In the genomic region with DNA sequence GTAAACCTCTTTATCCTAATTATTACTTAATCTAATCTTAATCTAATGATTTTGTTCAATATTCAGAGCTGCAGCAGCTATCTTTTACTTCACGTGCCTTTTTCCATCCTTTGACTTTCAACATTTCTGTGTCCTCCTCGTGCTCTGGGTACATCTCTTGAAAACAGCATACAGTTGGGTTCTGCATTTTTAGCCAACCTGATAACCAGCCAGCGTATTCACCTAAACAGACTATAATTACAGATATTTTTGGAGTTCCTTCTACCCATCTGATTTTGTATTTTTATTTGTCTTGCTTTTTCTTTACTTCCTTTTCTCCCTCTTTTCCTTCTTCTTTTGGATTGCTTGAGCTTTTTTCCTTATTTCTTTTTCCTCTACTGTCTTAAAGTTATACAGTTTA, we compare ENCODE assay signal across 39 cellular contexts. TPM values are rescaled to one million over a fixed set of nuclear protein-coding genes. Genes with fewer than 3 reads are reported as not detected.
"Had no signal": no experiment of that assay in that cellular context is flagged by ENCODE, and none has a peak within 500 bp of the region (broad histone marks: within the 10 kb centered on the region; RNA-seq: fewer than 3 reads in every experiment).

No MANE protein-coding gene starts in this region.

- ATAC-seq: activated naive CD4-positive, alpha-beta T cell treated with anti-CD3 and anti-CD28 coated beads, Interleukin-2, amount 50 U/mL, for 72 hours; activated naive CD8-positive, alpha-beta T cell treated with anti-CD3 and anti-CD28 coated beads, Interleukin-2, amount 50 U/mL, for 24 hours; activated T-cell treated with anti-CD3 and anti-CD28 coated beads, Interleukin-2, amount 50 U/mL, for 4 hours; activated T-helper 17 cell treated with anti-CD3 and anti-CD28 coated beads, Interleukin-2, amount 50 U/mL, for 72 hours; body of pancreas had no signal

- H3K27ac ChIP-seq: adrenal gland, ascending aorta, body of pancreas, brain microvascular endothelial cell, breast epithelium, cardiac muscle cell had no signal

- H3K36me3 ChIP-seq: adrenal gland, ascending aorta, brain microvascular endothelial cell, breast epithelium, cardiac muscle cell had no signal

- H3K4me1 Mint-ChIP-seq: activated naive CD4-positive, alpha-beta T cell treated with anti-CD3 and anti-CD28 coated beads, Interleukin-2, amount 10 ng/mL, durations not matched to agents 7 days and 5 days; activated naive CD4-positive, alpha-beta T cell treated with anti-CD3 and anti-CD28 coated beads, Interleukin-2, amount 50 U/mL, for 24 hours; activated naive CD8-positive, alpha-beta T cell treated with anti-CD3 and anti-CD28 coated beads for 36 hours; activated naive CD8-positive, alpha-beta T cell treated with anti-CD3 and anti-CD28 coated beads, Interleukin-2, amount 10 ng/mL, durations not matched to agents 7 days and 5 days; activated naive CD8-positive, alpha-beta T cell treated with anti-CD3 and anti-CD28 coated beads, Interleukin-2, amount 50 U/mL, for 24 hours; activated T-helper 17 cell treated with anti-CD3 and anti-CD28 coated beads, Interleukin-2, amount 50 U/mL, for 72 hours; central memory CD8-positive, alpha-beta T cell had no signal

- H3K4me1 ChIP-seq: ascending aorta, body of pancreas, breast epithelium had no signal

- H3K4me3 ChIP-seq: adrenal gland, ascending aorta, body of pancreas, breast epithelium, cardiac muscle cell had no signal

- DNase-seq: activated effector memory CD4-positive, alpha-beta T cell treated with anti-CD3 and anti-CD28 coated beads, Interleukin-2, amount 50 U/mL, for 16 hours; activated effector memory CD4-positive, alpha-beta T cell treated with Interleukin-2 at 50 U/mL for 16 hours; activated gamma-delta T cell; activated gamma-delta T cell treated with Interleukin-2 at 50 U/mL for 16 hours; activated naive CD4-positive, alpha-beta T cell; activated naive CD4-positive, alpha-beta T cell treated with anti-CD3 and anti-CD28 coated beads for 36 hours; activated naive CD4-positive, alpha-beta T cell treated with anti-CD3 and anti-CD28 coated beads, Interleukin-2, amount 10 ng/mL, durations not matched to agents 7 days and 5 days; activated naive CD4-positive, alpha-beta T cell treated with anti-CD3 and anti-CD28 coated beads, Interleukin-2, amount 50 U/mL, for 16 hours; activated naive CD4-positive, alpha-beta T cell treated with Interleukin-2 at 50 U/mL for 16 hours; activated naive CD8-positive, alpha-beta T cell treated with anti-CD3 and anti-CD28 coated beads for 36 hours; activated naive CD8-positive, alpha-beta T cell treated with anti-CD3 and anti-CD28 coated beads, Interleukin-2, amount 10 ng/mL, durations not matched to agents 7 days and 5 days; activated naive CD8-positive, alpha-beta T cell treated with anti-CD3 and anti-CD28 coated beads, Interleukin-2, amount 50 U/mL, for 24 hours; activated T-cell treated with anti-CD3 and anti-CD28 coated beads, Interleukin-2, amount 50 U/mL, for 1 hour; activated T-cell treated with anti-CD3 and anti-CD28 coated beads, Interleukin-2, amount 50 U/mL, for 24 hours; activated T-cell treated with anti-CD3 and anti-CD28 coated beads, Interleukin-2, amount 50 U/mL, for 4 hours; activated T-cell treated with anti-CD3 and anti-CD28 coated beads, Interleukin-2, amount 50 U/mL, for 48 hours; adrenal gland; amniotic stem cell; amygdala; anterior cingulate cortex; aorta; body of pancreas; brain microvascular endothelial cell; caudate nucleus; central memory CD4-positive, alpha-beta T cell; cerebellar nuclear complex had no signal

- H3K9me3 ChIP-seq: adrenal gland, ascending aorta, body of pancreas had no signal

- H3K36me3 Mint-ChIP-seq: activated naive CD4-positive, alpha-beta T cell treated with anti-CD3 and anti-CD28 coated beads, Interleukin-2, amount 10 ng/mL, durations not matched to agents 7 days and 5 days; activated naive CD4-positive, alpha-beta T cell treated with anti-CD3 and anti-CD28 coated beads, Interleukin-2, amount 50 U/mL, for 24 hours; activated naive CD8-positive, alpha-beta T cell; activated naive CD8-positive, alpha-beta T cell treated with anti-CD3 and anti-CD28 coated beads for 36 hours; activated naive CD8-positive, alpha-beta T cell treated with anti-CD3 and anti-CD28 coated beads, Interleukin-2, amount 10 ng/mL, durations not matched to agents 7 days and 5 days; brain had no signal

- H3K4me3 Mint-ChIP-seq: activated naive CD4-positive, alpha-beta T cell treated with anti-CD3 and anti-CD28 coated beads for 36 hours; activated naive CD4-positive, alpha-beta T cell treated with anti-CD3 and anti-CD28 coated beads, Interleukin-2, amount 10 ng/mL, durations not matched to agents 7 days and 5 days; activated naive CD4-positive, alpha-beta T cell treated with anti-CD3 and anti-CD28 coated beads, Interleukin-2, amount 50 U/mL, for 24 hours; activated naive CD8-positive, alpha-beta T cell; activated naive CD8-positive, alpha-beta T cell treated with anti-CD3 and anti-CD28 coated beads for 36 hours; activated naive CD8-positive, alpha-beta T cell treated with anti-CD3 and anti-CD28 coated beads, Interleukin-2, amount 10 ng/mL, durations not matched to agents 7 days and 5 days; activated naive CD8-positive, alpha-beta T cell treated with anti-CD3 and anti-CD28 coated beads, Interleukin-2, amount 50 U/mL, for 24 hours; activated T-cell treated with anti-CD3 and anti-CD28 coated beads, Interleukin-2, amount 50 U/mL, for 24 hours; activated T-cell treated with anti-CD3 and anti-CD28 coated beads, Interleukin-2, amount 50 U/mL, for 4 hours; activated T-helper 1 cell treated with anti-CD3 and anti-CD28 coated beads, Interleukin-12 subunit alpha, Interleukin-12 subunit beta, Interleukin-2, Interleukin-4 antibody, amounts not matched to agents 30 ng/mL and 10 ng/mL and 1 ng/mL, durations not matched to agents 14 hours and 24 hours and 36 hours; activated T-helper 17 cell treated with anti-CD3 and anti-CD28 coated beads, Interleukin-2, amount 50 U/mL, for 72 hours; brain; central memory CD8-positive, alpha-beta T cell had no signal

- H3K27ac Mint-ChIP-seq: activated naive CD4-positive, alpha-beta T cell treated with anti-CD3 and anti-CD28 coated beads for 36 hours; activated naive CD4-positive, alpha-beta T cell treated with anti-CD3 and anti-CD28 coated beads, Interleukin-2, amount 10 ng/mL, durations not matched to agents 7 days and 5 days; activated naive CD4-positive, alpha-beta T cell treated with anti-CD3 and anti-CD28 coated beads, Interleukin-2, amount 50 U/mL, for 24 hours; activated naive CD4-positive, alpha-beta T cell treated with anti-CD3 and anti-CD28 coated beads, Interleukin-2, amount 50 U/mL, for 72 hours; activated naive CD8-positive, alpha-beta T cell; activated naive CD8-positive, alpha-beta T cell treated with anti-CD3 and anti-CD28 coated beads for 36 hours; activated naive CD8-positive, alpha-beta T cell treated with anti-CD3 and anti-CD28 coated beads, Interleukin-2, amount 10 ng/mL, durations not matched to agents 7 days and 5 days; activated naive CD8-positive, alpha-beta T cell treated with anti-CD3 and anti-CD28 coated beads, Interleukin-2, amount 50 U/mL, for 24 hours; activated T-cell treated with anti-CD3 and anti-CD28 coated beads, Interleukin-2, amount 50 U/mL, for 24 hours; activated T-helper 1 cell treated with anti-CD3 and anti-CD28 coated beads, Interleukin-12 subunit alpha, Interleukin-12 subunit beta, Interleukin-2, Interleukin-4 antibody, amounts not matched to agents 30 ng/mL and 10 ng/mL and 1 ng/mL, durations not matched to agents 14 hours and 24 hours and 36 hours; activated T-helper 17 cell treated with anti-CD3 and anti-CD28 coated beads, Interleukin-2, amount 50 U/mL, for 72 hours; activated T-helper 2 cell treated with anti-CD3 and anti-CD28 coated beads, Interferon-gamma antibody, Interleukin-2, Interleukin-4, amounts not matched to agents 10 μg/mL and 5 μg/mL and 100 μg/mL, durations not matched to agents 14 hours and 24 hours and 36 hours; brain had no signal

- H3K27me3 ChIP-seq: ascending aorta had no signal

- H3K9me3 Mint-ChIP-seq: activated naive CD4-positive, alpha-beta T cell treated with anti-CD3 and anti-CD28 coated beads for 36 hours; activated naive CD4-positive, alpha-beta T cell treated with anti-CD3 and anti-CD28 coated beads, Interleukin-2, amount 50 U/mL, for 24 hours; activated naive CD4-positive, alpha-beta T cell treated with anti-CD3 and anti-CD28 coated beads, Interleukin-2, amount 50 U/mL, for 72 hours; activated naive CD8-positive, alpha-beta T cell treated with anti-CD3 and anti-CD28 coated beads for 36 hours; activated naive CD8-positive, alpha-beta T cell treated with anti-CD3 and anti-CD28 coated beads, Interleukin-2, amount 50 U/mL, for 24 hours; activated T-cell treated with anti-CD3 and anti-CD28 coated beads, Interleukin-2, amount 50 U/mL, for 24 hours; activated T-helper 1 cell treated with anti-CD3 and anti-CD28 coated beads, Interleukin-12 subunit alpha, Interleukin-12 subunit beta, Interleukin-2, Interleukin-4 antibody, amounts not matched to agents 30 ng/mL and 10 ng/mL and 1 ng/mL, durations not matched to agents 14 hours and 24 hours and 36 hours; activated T-helper 17 cell treated with anti-CD3 and anti-CD28 coated beads, Interleukin-2, amount 50 U/mL, for 72 hours; activated T-helper 2 cell treated with anti-CD3 and anti-CD28 coated beads, Interferon-gamma antibody, Interleukin-2, Interleukin-4, amounts not matched to agents 10 μg/mL and 5 μg/mL and 100 μg/mL, durations not matched to agents 14 hours and 24 hours and 36 hours; central memory CD8-positive, alpha-beta T cell had no signal

RNA-seq across cellular contexts. Expression of a gene that starts 16.2 kb away (rescaled TPM):
- total RNA-seq: ascending aorta, bronchial epithelial cell, cardiac septum had no signal
